1 cellular context compared by ENCODE assay signal in the genomic region with DNA sequence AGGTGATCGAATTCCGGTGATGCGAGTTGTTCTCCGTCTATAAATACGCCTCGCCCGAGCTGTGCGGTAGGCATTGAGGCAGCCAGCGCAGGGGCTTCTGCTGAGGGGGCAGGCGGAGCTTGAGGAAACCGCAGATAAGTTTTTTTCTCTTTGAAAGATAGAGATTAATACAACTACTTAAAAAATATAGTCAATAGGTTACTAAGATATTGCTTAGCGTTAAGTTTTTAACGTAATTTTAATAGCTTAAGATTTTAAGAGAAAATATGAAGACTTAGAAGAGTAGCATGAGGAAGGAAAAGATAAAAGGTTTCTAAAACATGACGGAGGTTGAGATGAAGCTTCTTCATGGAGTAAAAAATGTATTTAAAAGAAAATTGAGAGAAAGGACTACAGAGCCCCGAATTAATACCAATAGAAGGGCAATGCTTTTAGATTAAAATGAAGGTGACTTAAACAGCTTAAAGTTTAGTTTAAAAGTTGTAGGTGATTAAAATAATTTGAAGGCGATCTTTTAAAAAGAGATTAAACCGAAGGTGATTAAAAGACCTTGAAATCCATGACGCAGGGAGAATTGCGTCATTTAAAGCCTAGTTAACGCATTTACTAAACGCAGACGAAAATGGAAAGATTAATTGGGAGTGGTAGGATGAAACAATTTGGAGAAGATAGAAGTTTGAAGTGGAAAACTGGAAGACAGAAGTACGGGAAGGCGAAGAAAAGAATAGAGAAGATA.
TF ChIP-seq lines count a peak whose summit lies in the region.

A gene (plus strand): TSS at position 69 of the 736 bp plus-strand sequence.

TF ChIP-seq in K562, 482 proteins besides CTCF, POLR2A, EP300 and RAD21 (continued from another document and continues in another):
- TF ChIP-seq, protein P1, sequence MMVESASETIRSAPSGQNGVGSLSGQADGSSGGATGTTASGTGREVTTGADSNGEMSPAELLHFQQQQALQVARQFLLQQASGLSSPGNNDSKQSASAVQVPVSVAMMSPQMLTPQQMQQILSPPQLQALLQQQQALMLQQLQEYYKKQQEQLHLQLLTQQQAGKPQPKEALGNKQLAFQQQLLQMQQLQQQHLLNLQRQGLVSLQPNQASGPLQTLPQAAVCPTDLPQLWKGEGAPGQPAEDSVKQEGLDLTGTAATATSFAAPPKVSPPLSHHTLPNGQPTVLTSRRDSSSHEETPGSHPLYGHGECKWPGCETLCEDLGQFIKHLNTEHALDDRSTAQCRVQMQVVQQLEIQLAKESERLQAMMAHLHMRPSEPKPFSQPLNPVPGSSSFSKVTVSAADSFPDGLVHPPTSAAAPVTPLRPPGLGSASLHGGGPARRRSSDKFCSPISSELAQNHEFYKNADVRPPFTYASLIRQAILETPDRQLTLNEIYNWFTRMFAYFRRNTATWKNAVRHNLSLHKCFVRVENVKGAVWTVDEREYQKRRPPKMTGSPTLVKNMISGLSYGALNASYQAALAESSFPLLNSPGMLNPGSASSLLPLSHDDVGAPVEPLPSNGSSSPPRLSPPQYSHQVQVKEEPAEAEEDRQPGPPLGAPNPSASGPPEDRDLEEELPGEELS (CRISPR knock-in tag; IDR thresholded peaks at IDR 0.05; ENCODE audit: borderline replicate concordance) = no peak
- TF ChIP-seq CBX8 (IDR thresholded peaks at IDR 0.05; ENCODE audit: borderline replicate concordance, extremely low read depth, low read depth, low read length, poor library complexity, severe bottlenecking) (no peak), GTF2A2 (tag; IDR thresholded peaks at IDR 0.05) (peak; percentile 100), ZFP36 (IDR thresholded peaks at IDR 0.05; ENCODE audit: low read depth, low read length, partially characterized antibody) (peak; percentile 27), MAFF (IDR thresholded peaks at IDR 0.05; ENCODE audit: low read length) (peak; percentile 7; the same call in 1 of the 2 replicates), ZNF224 (CRISPR knock-in tag; IDR thresholded peaks at IDR 0.05) (no peak), EZH2 (IDR thresholded peaks at IDR 0.05; ENCODE audit: borderline replicate concordance, low read depth, low read length) (no peak), PML (IDR thresholded peaks at IDR 0.05; ENCODE audit: low read length) (peak; percentile 99), ZKSCAN1 (IDR thresholded peaks at IDR 0.05; ENCODE audit: low read depth, low read length) (peak; percentile 72; the same call in 1 of the 2 replicates), ILK (tag; IDR thresholded peaks at IDR 0.05; ENCODE audit: borderline replicate concordance, low read depth) (no peak)
- TF ChIP-seq, protein P2, sequence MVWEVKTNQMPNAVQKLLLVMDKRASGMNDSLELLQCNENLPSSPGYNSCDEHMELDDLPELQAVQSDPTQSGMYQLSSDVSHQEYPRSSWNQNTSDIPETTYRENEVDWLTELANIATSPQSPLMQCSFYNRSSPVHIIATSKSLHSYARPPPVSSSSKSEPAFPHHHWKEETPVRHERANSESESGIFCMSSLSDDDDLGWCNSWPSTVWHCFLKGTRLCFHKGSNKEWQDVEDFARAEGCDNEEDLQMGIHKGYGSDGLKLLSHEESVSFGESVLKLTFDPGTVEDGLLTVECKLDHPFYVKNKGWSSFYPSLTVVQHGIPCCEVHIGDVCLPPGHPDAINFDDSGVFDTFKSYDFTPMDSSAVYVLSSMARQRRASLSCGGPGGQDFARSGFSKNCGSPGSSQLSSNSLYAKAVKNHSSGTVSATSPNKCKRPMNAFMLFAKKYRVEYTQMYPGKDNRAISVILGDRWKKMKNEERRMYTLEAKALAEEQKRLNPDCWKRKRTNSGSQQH (CRISPR knock-in tag; IDR thresholded peaks at IDR 0.05) = peak; percentile 99
- TF ChIP-seq, protein P3, sequence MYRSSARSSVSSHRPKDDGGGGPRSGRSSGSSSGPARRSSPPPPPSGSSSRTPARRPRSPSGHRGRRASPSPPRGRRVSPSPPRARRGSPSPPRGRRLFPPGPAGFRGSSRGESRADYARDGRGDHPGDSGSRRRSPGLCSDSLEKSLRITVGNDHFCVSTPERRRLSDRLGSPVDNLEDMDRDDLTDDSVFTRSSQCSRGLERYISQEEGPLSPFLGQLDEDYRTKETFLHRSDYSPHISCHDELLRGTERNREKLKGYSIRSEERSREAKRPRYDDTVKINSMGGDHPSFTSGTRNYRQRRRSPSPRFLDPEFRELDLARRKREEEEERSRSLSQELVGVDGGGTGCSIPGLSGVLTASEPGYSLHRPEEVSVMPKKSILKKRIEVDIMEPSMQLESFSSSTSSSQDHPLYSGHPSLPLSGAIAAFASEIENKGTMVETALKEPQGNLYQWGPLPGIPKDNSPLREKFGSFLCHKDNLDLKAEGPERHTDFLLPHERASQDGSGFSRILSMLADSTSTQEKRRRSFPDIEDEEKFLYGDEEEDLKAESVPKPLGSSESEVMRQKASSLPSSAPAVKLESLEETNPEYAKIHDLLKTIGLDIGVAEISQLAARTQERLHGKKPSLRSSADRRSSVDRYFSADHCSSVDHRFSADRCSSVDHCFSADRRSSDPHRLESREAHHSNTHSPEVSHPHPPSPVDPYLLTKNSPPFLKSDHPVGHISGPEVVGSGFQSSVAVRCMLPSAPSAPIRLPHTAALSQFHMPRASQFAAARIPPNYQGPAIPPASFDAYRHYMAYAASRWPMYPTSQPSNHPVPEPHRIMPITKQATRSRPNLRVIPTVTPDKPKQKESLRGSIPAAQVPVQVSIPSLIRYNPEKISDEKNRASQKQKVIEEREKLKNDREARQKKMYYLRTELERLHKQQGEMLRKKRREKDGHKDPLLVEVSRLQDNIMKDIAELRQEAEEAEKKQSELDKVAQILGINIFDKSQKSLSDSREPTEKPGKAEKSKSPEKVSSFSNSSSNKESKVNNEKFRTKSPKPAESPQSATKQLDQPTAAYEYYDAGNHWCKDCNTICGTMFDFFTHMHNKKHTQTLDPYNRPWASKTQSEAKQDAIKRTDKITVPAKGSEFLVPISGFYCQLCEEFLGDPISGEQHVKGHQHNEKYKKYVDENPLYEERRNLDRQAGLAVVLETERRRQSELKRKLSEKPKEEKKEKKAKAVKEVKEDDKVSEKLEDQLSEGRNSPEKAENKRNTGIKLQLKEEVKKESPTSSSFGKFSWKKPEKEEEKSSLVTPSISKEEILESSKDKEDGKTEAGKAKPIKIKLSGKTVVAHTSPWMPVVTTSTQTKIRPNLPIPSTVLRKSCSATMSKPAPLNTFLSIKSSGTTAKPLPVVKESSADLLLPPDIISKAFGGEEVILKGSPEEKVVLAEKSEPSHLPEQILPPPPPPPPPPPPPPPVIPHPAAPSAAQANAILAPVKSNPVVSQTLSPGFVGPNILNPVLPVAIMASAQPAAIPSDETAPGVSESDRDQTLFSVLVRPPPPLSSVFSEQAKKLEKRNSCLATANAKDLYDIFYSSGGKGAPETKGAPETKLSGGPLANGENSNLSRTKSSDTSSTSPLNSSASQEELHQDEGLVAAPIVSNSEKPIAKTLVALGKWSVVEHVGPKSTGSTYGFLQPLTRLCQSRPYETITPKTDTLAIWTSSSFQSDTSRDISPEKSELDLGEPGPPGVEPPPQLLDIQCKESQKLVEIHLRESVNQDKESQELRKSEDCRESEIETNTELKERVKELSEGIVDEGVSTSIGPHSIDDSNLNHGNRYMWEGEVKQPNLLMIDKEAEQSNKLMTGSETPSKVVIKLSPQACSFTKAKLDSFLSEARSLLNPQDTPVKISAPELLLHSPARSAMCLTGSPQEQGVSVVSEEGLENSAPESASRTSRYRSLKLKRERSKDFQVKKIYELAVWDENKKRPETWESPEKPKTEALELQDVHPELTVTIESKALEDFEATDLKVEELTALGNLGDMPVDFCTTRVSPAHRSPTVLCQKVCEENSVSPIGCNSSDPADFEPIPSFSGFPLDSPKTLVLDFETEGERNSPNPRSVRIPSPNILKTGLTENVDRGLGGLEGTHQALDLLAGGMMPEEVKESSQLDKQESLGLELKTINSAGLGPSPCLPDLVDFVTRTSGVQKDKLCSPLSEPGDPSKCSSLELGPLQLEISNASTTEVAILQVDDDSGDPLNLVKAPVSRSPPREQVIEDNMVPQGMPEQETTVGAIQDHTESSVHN (IDR thresholded peaks at IDR 0.05; ENCODE audit: borderline replicate concordance in 1 of 2, low read depth in 1 of 2) = 0 out of 4 replicates have a peak, but pooled peaks of 1 of the 2 experiments have one; percentile 59
- TF ChIP-seq, protein P4, sequence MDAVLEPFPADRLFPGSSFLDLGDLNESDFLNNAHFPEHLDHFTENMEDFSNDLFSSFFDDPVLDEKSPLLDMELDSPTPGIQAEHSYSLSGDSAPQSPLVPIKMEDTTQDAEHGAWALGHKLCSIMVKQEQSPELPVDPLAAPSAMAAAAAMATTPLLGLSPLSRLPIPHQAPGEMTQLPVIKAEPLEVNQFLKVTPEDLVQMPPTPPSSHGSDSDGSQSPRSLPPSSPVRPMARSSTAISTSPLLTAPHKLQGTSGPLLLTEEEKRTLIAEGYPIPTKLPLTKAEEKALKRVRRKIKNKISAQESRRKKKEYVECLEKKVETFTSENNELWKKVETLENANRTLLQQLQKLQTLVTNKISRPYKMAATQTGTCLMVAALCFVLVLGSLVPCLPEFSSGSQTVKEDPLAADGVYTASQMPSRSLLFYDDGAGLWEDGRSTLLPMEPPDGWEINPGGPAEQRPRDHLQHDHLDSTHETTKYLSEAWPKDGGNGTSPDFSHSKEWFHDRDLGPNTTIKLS (IDR thresholded peaks at IDR 0.05; ENCODE audit: borderline replicate concordance, low read depth) = no peak
- TF ChIP-seq, protein P5, sequence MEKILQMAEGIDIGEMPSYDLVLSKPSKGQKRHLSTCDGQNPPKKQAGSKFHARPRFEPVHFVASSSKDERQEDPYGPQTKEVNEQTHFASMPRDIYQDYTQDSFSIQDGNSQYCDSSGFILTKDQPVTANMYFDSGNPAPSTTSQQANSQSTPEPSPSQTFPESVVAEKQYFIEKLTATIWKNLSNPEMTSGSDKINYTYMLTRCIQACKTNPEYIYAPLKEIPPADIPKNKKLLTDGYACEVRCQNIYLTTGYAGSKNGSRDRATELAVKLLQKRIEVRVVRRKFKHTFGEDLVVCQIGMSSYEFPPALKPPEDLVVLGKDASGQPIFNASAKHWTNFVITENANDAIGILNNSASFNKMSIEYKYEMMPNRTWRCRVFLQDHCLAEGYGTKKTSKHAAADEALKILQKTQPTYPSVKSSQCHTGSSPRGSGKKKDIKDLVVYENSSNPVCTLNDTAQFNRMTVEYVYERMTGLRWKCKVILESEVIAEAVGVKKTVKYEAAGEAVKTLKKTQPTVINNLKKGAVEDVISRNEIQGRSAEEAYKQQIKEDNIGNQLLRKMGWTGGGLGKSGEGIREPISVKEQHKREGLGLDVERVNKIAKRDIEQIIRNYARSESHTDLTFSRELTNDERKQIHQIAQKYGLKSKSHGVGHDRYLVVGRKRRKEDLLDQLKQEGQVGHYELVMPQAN (IDR thresholded peaks at IDR 0.05; ENCODE audit: borderline replicate concordance) = 0 out of 2 replicates have a peak, but pooled peaks have one; percentile 48
- TF ChIP-seq, protein P6, sequence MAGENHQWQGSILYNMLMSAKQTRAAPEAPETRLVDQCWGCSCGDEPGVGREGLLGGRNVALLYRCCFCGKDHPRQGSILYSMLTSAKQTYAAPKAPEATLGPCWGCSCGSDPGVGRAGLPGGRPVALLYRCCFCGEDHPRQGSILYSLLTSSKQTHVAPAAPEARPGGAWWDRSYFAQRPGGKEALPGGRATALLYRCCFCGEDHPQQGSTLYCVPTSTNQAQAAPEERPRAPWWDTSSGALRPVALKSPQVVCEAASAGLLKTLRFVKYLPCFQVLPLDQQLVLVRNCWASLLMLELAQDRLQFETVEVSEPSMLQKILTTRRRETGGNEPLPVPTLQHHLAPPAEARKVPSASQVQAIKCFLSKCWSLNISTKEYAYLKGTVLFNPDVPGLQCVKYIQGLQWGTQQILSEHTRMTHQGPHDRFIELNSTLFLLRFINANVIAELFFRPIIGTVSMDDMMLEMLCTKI (IDR thresholded peaks at IDR 0.05; ENCODE audit: partially characterized antibody) = no peak
- TF ChIP-seq, protein P7, sequence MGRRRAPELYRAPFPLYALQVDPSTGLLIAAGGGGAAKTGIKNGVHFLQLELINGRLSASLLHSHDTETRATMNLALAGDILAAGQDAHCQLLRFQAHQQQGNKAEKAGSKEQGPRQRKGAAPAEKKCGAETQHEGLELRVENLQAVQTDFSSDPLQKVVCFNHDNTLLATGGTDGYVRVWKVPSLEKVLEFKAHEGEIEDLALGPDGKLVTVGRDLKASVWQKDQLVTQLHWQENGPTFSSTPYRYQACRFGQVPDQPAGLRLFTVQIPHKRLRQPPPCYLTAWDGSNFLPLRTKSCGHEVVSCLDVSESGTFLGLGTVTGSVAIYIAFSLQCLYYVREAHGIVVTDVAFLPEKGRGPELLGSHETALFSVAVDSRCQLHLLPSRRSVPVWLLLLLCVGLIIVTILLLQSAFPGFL (CRISPR knock-in tag; IDR thresholded peaks at IDR 0.05) = peak; percentile 96; the same call in 1 of the 2 replicates
- TF ChIP-seq, protein P8, sequence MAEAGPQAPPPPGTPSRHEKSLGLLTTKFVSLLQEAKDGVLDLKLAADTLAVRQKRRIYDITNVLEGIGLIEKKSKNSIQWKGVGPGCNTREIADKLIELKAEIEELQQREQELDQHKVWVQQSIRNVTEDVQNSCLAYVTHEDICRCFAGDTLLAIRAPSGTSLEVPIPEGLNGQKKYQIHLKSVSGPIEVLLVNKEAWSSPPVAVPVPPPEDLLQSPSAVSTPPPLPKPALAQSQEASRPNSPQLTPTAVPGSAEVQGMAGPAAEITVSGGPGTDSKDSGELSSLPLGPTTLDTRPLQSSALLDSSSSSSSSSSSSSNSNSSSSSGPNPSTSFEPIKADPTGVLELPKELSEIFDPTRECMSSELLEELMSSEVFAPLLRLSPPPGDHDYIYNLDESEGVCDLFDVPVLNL (CRISPR knock-in tag; IDR thresholded peaks at IDR 0.05; ENCODE audit: low read depth) = no peak
- TF ChIP-seq, protein P9, sequence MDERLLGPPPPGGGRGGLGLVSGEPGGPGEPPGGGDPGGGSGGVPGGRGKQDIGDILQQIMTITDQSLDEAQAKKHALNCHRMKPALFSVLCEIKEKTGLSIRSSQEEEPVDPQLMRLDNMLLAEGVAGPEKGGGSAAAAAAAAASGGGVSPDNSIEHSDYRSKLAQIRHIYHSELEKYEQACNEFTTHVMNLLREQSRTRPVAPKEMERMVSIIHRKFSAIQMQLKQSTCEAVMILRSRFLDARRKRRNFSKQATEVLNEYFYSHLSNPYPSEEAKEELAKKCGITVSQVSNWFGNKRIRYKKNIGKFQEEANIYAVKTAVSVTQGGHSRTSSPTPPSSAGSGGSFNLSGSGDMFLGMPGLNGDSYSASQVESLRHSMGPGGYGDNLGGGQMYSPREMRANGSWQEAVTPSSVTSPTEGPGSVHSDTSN (CRISPR knock-in tag; IDR thresholded peaks at IDR 0.05; ENCODE audit: low read depth) = no peak
- TF ChIP-seq, protein P9 (tag; conservative IDR thresholded peaks at IDR 0.05; ENCODE audit: low read depth) = peak; percentile 39
